In genomic region chr3:82461049-82461889, GRCh38 we compare ENCODE assay signal across 1 cellular context.
A peak's percentile ranks its signal among the peaks of the same experiment; 100 is the strongest.
TF ChIP-seq lines count a peak whose summit lies in the region.

No MANE protein-coding gene starts in this region.

TF ChIP-seq in HepG2, 621 proteins besides CTCF, POLR2A, EP300 and RAD21 (continued from another document and continues in another):
- TF ChIP-seq ZBTB42 (CRISPR knock-in tag; IDR thresholded peaks at IDR 0.05) (no peak), KDM2A (CRISPR knock-in tag; IDR thresholded peaks at IDR 0.05; ENCODE audit: borderline replicate concordance, low read depth) (no peak), PPARG (CRISPR knock-in tag; conservative IDR thresholded peaks at IDR 0.05) (no peak; the same call in 1 of the 2 replicates), MED1 (CRISPR knock-in tag; IDR thresholded peaks at IDR 0.05) (0 out of 2 replicates have a peak, but pooled peaks have one; percentile 27), MTA3 (CRISPR knock-in tag; IDR thresholded peaks at IDR 0.05) (no peak), ZNF703 (CRISPR knock-in tag; IDR thresholded peaks at IDR 0.05; ENCODE audit: borderline replicate concordance) (no peak), CREM (IDR thresholded peaks at IDR 0.05) (peak; percentile 66), CREM (CRISPR knock-in tag; IDR thresholded peaks at IDR 0.05) (no peak), GABPA (IDR thresholded peaks at IDR 0.05; ENCODE audit: low read depth, low read length) (no peak), GABPA (CRISPR knock-in tag; IDR thresholded peaks at IDR 0.05; ENCODE audit: low read depth) (no peak), FLYWCH1 (CRISPR knock-in tag; IDR thresholded peaks at IDR 0.05) (no peak), AGO1 (IDR thresholded peaks at IDR 0.05; ENCODE audit: low read depth, low read length, poor library complexity, severe bottlenecking) (no peak), HNRNPLL (IDR thresholded peaks at IDR 0.05; ENCODE audit: low read depth, low read length, poor library complexity, severe bottlenecking) (no peak), ISX (CRISPR knock-in tag; conservative IDR thresholded peaks at IDR 0.05) (no peak), HDAC6 (IDR thresholded peaks at IDR 0.05; ENCODE audit: low read depth, low read length) (no peak), IRF2 (CRISPR knock-in tag; IDR thresholded peaks at IDR 0.05) (no peak), ZNF576 (CRISPR knock-in tag; IDR thresholded peaks at IDR 0.05) (no peak), ZNF317 (CRISPR knock-in tag; IDR thresholded peaks at IDR 0.05) (no peak), EHMT2 (IDR thresholded peaks at IDR 0.05; ENCODE audit: borderline replicate concordance, low read depth, low read length) (peak; percentile 87; the same call in 1 of the 2 replicates), MEF2D (CRISPR knock-in tag; IDR thresholded peaks at IDR 0.05) (0 out of 2 replicates have a peak, but pooled peaks have one; percentile 47), ZNF17 (CRISPR knock-in tag; IDR thresholded peaks at IDR 0.05) (no peak), U2AF1 (optimal IDR thresholded peaks at IDR 0.05; ENCODE audit: low read depth, low read length) (no peak), ZNF724P (CRISPR knock-in tag; IDR thresholded peaks at IDR 0.05; ENCODE audit: borderline replicate concordance) (no peak), ZNF414 (CRISPR knock-in tag; IDR thresholded peaks at IDR 0.05) (no peak), ZSCAN21 (CRISPR knock-in tag; IDR thresholded peaks at IDR 0.05; ENCODE audit: borderline replicate concordance) (no peak), ZBTB40 (IDR thresholded peaks at IDR 0.05) (no peak), ZBTB40 (CRISPR knock-in tag; IDR thresholded peaks at IDR 0.05) (no peak), TCF12 (IDR thresholded peaks at IDR 0.05) (no peak), TCF12 (CRISPR knock-in tag; IDR thresholded peaks at IDR 0.05) (no peak), ZNF451 (CRISPR knock-in tag; IDR thresholded peaks at IDR 0.05) (no peak), MBD4 (IDR thresholded peaks at IDR 0.05; ENCODE audit: borderline replicate concordance, low read length) (peak; percentile 29; the same call in 1 of the 2 replicates), RAD51 (IDR thresholded peaks at IDR 0.05; ENCODE audit: borderline replicate concordance) (no peak; the same call in 1 of the 2 replicates), FOXO1 (CRISPR knock-in tag; IDR thresholded peaks at IDR 0.05) (peak; percentile 33; the same call in 1 of the 2 replicates), CEBPB (IDR thresholded peaks at IDR 0.05; ENCODE audit: borderline replicate concordance, low read depth, low read length) (no peak), NFIB (CRISPR knock-in tag; IDR thresholded peaks at IDR 0.05; ENCODE audit: borderline replicate concordance) (no peak), BRD4 (CRISPR knock-in tag; IDR thresholded peaks at IDR 0.05) (0 out of 2 replicates have a peak, but pooled peaks have one; percentile 17)
- TF ChIP-seq, protein P1, sequence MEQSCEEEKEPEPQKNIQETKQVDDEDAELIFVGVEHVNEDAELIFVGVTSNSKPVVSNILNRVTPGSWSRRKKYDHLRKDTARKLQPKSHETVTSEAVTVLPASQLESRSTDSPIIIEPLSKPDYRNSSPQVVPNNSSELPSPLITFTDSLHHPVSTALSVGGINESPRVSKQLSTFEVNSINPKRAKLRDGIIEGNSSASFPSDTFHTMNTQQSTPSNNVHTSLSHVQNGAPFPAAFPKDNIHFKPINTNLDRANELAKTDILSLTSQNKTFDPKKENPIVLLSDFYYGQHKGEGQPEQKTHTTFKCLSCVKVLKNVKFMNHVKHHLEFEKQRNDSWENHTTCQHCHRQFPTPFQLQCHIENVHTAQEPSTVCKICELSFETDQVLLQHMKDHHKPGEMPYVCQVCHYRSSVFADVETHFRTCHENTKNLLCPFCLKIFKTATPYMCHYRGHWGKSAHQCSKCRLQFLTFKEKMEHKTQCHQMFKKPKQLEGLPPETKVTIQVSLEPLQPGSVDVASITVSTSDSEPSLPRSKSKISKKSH (CRISPR knock-in tag; IDR thresholded peaks at IDR 0.05; ENCODE audit: borderline replicate concordance): no peak
- TF ChIP-seq, protein P2, sequence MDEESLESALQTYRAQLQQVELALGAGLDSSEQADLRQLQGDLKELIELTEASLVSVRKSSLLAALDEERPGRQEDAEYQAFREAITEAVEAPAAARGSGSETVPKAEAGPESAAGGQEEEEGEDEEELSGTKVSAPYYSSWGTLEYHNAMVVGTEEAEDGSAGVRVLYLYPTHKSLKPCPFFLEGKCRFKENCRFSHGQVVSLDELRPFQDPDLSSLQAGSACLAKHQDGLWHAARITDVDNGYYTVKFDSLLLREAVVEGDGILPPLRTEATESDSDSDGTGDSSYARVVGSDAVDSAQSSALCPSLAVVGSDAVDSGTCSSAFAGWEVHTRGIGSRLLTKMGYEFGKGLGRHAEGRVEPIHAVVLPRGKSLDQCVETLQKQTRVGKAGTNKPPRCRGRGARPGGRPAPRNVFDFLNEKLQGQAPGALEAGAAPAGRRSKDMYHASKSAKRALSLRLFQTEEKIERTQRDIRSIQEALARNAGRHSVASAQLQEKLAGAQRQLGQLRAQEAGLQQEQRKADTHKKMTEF (CRISPR knock-in tag; IDR thresholded peaks at IDR 0.05): peak; percentile 33; the same call in 1 of the 2 replicates
- TF ChIP-seq, protein P3, sequence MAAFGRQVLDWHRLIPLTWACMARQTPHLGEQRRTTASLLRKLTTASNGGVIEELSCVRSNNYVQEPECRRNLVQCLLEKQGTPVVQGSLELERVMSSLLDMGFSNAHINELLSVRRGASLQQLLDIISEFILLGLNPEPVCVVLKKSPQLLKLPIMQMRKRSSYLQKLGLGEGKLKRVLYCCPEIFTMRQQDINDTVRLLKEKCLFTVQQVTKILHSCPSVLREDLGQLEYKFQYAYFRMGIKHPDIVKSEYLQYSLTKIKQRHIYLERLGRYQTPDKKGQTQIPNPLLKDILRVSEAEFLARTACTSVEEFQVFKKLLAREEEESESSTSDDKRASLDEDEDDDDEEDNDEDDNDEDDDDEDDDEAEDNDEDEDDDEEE (CRISPR knock-in tag; IDR thresholded peaks at IDR 0.05): no peak
- TF ChIP-seq, protein P4, sequence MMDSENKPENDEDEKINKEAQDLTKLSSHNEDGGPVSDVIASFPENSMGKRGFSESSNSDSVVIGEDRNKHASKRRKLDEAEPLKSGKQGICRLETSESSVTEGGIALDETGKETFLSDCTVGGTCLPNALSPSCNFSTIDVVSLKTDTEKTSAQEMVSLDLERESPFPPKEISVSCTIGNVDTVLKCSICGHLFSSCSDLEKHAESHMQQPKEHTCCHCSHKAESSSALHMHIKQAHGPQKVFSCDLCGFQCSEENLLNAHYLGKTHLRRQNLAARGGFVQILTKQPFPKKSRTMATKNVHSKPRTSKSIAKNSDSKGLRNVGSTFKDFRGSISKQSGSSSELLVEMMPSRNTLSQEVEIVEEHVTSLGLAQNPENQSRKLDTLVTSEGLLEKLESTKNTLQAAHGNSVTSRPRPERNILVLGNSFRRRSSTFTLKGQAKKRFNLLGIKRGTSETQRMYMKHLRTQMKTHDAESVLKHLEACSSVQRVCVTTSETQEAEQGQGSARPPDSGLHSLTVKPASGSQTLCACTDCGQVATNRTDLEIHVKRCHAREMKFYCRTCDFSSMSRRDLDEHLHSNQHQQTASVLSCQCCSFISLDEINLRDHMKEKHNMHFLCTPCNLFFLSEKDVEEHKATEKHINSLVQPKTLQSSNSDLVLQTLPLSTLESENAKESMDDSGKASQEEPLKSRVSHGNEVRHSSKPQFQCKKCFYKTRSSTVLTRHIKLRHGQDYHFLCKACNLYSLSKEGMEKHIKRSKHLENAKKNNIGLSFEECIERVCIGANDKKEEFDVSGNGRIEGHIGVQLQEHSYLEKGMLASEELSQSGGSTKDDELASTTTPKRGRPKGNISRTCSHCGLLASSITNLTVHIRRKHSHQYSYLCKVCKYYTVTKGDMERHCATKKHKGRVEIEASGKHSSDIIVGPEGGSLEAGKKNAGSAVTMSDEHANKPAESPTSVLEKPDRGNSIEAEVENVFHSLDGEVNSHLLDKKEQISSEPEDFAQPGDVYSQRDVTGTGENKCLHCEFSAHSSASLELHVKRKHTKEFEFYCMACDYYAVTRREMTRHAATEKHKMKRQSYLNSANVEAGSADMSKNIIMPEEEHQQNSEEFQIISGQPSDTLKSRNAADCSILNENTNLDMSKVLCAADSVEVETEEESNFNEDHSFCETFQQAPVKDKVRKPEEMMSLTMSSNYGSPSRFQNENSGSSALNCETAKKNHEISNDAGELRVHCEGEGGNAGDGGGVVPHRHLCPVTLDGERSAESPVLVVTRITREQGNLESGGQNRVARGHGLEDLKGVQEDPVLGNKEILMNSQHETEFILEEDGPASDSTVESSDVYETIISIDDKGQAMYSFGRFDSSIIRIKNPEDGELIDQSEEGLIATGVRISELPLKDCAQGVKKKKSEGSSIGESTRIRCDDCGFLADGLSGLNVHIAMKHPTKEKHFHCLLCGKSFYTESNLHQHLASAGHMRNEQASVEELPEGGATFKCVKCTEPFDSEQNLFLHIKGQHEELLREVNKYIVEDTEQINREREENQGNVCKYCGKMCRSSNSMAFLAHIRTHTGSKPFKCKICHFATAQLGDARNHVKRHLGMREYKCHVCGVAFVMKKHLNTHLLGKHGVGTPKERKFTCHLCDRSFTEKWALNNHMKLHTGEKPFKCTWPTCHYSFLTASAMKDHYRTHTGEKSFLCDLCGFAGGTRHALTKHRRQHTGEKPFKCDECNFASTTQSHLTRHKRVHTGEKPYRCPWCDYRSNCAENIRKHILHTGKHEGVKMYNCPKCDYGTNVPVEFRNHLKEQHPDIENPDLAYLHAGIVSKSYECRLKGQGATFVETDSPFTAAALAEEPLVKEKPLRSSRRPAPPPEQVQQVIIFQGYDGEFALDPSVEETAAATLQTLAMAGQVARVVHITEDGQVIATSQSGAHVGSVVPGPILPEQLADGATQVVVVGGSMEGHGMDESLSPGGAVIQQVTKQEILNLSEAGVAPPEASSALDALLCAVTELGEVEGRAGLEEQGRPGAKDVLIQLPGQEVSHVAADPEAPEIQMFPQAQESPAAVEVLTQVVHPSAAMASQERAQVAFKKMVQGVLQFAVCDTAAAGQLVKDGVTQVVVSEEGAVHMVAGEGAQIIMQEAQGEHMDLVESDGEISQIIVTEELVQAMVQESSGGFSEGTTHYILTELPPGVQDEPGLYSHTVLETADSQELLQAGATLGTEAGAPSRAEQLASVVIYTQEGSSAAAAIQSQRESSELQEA (CRISPR knock-in tag; IDR thresholded peaks at IDR 0.05; ENCODE audit: not compliant biosample characterization): no peak
